ENCODE assay signal across 27 cellular contexts in genomic region chr2:189492451-189492850, GRCh38. TPM values are rescaled to one million over a fixed set of nuclear protein-coding genes. Genes with fewer than 3 reads are reported as not detected.
A peak's percentile ranks its signal among the peaks of the same experiment; 100 is the strongest.
DNase-seq lines count a peak whose midpoint lies in the region; ATAC-seq, FAIRE-seq and TF ChIP-seq lines count a peak whose summit lies in the region.
"Had no signal": no experiment of that assay in that cellular context is flagged by ENCODE, and none has a peak within 500 bp of the region (broad histone marks: within the 10 kb centered on the region; RNA-seq: fewer than 3 reads in every experiment).

No MANE protein-coding gene starts in this region.

- H3K9me3 ChIP-seq in K562 (replicated peaks; ENCODE audit: control insufficient read depth, insufficient read depth, low read depth, low read length) = no peaks in the 10 kb centered on the region
- H3K9me3 ChIP-seq: A549, BLaER1, mucosa of descending colon had no signal

- H2AFZ ChIP-seq in K562 (ENCODE audit: low read depth, low read length) = peak overlapping the region; percentile 38

- no peaks in the 10 kb centered on the region for H3K36me3 ChIP-seq in K562 (ENCODE audit: control insufficient read depth, insufficient read depth, low read length)
- H3K36me3 ChIP-seq: BLaER1, heart left ventricle had no signal

- H3K27me3 ChIP-seq in K562 (ENCODE audit: control insufficient read depth in 2 of 2, insufficient read depth in 2 of 2, low read length in 2 of 2) = no peaks in the 10 kb centered on the region
- H3K27me3 ChIP-seq in foreskin keratinocyte = no peaks in the 10 kb centered on the region
- H3K27me3 ChIP-seq: BLaER1, heart left ventricle had no signal

- no peak overlapping the region for H3K27ac ChIP-seq in K562 (ENCODE audit: extremely low read depth, low read depth, low read length)
- H3K27ac ChIP-seq in foreskin keratinocyte = no peak overlapping the region
- H3K27ac ChIP-seq: A549, BLaER1, heart left ventricle, RWPE1 had no signal

- H3K4me2 ChIP-seq in K562 (ENCODE audit: insufficient read depth, low read length) = no peak overlapping the region
- H3K4me2 ChIP-seq: A549, BLaER1 had no signal

- ATAC-seq in K562 (no peak; the same call in 2 of the 3 replicates), foreskin keratinocyte (peak; percentile 79), GM21526 (IDR thresholded peaks at IDR 0.05; ENCODE audit: low FRiP score, unreplicated experiment) (no peak)
- ATAC-seq: A549; heart left ventricle; mucosa of descending colon; natural killer cell treated with Interleukin-12 subunit alpha and Interleukin-12 subunit beta and Interleukin-15 and Interleukin-18, amount 100 ng/mL, for 72 hours had no signal

- TF ChIP-seq POLR2A in K562 (conservative IDR thresholded peaks at IDR 0.05) = no peak

- H4K20me1 ChIP-seq in K562 (replicated peaks; ENCODE audit: control insufficient read depth, insufficient read depth, low read length) = no peaks in the 10 kb centered on the region
- H4K20me1 ChIP-seq: BLaER1 had no signal

- CTCF ChIA-PET in K562 (lab: Yijun Ruan, JAX; ENCODE audit: low intra/inter-chr PET ratio) = no interaction called here

- no peak for TF ChIP-seq CTCF in AG10803 (conservative IDR thresholded peaks at IDR 0.05; ENCODE audit: low read length)
- TF ChIP-seq CTCF in K562 (IDR thresholded peaks at IDR 0.05 in 2 of 3, conservative IDR thresholded peaks at IDR 0.05 in 1 of 3; ENCODE audit: insufficient read depth in 2 of 3, low read depth in 1 of 3, low read length in 3 of 3) = no peak
- no peak for TF ChIP-seq CTCF in foreskin keratinocyte (conservative IDR thresholded peaks at IDR 0.05)

- H3K9ac ChIP-seq in K562 (ENCODE audit: insufficient read depth in 1 of 2, low read depth in 2 of 2, low read length in 2 of 2) = no peak overlapping the region
- H3K9ac ChIP-seq: BLaER1 had no signal

- no peak overlapping the region for H3K4me3 ChIP-seq in AG10803 (ENCODE audit: low read length)
- H3K4me3 ChIP-seq in K562 = no peak overlapping the region
- H3K4me3 ChIP-seq: A549, BLaER1, heart left ventricle, lung, mucosa of descending colon had no signal

- H3K9me1 ChIP-seq in K562 (ENCODE audit: control insufficient read depth, insufficient read depth, low read length) = no peaks in the 10 kb centered on the region

- WGBS in K562 (ENCODE audit: insufficient coverage, low coverage, missing lambda C conversion rate) = 51% methylated on average over 4 of the region's 4 CpGs

- TF ChIP-seq EP300 in K562 (IDR thresholded peaks at IDR 0.05; ENCODE audit: low read length) = no peak

- no peak for FAIRE-seq in K562 (lab: Jason Lieb, UNC)
- FAIRE-seq: A549 had no signal

- H3K4me1 ChIP-seq in K562 (replicated peaks in 1 of 2; ENCODE audit: control insufficient read depth in 2 of 2, insufficient read depth in 2 of 2, low read length in 2 of 2) (no peaks in the 10 kb centered on the region; a peak in 1 of 5 replicates), foreskin keratinocyte (no peaks in the 10 kb centered on the region)
- H3K4me1 ChIP-seq: A549, BLaER1, heart left ventricle had no signal

- no peak for TF ChIP-seq RAD21 in K562 (CRISPR knock-in tag; conservative IDR thresholded peaks at IDR 0.05 in 1 of 2, IDR thresholded peaks at IDR 0.05 in 1 of 2)

- peak; percentile 20 for DNase-seq in AG10803 (ENCODE audit: low read depth)
- peak; percentile 19 for DNase-seq in HT1080 (ENCODE audit: low read depth)
- no peak for DNase-seq in K562 (ENCODE audit: extremely low read depth in 1 of 4, low spot score in 3 of 4)
- DNase-seq in foreskin keratinocyte = peak; percentile 31 to 69
- DNase-seq in DMS153 treated with DMSO at 0.1 percent for 48 hours (lab: John Stamatoyannopoulos, UW; ENCODE audit: unreplicated experiment) = no peak
- DNase-seq in dedifferentiated amniotic fluid mesenchymal stem cell (ENCODE audit: extremely low spot score) = no peak
- DNase-seq in activated CD4-positive, alpha-beta T cell treated with anti-CD3 and anti-CD28 coated beads, Interleukin-2, amount 50 U/mL, for 1 hour = no peak
- DNase-seq: activated CD4-positive, alpha-beta T cell treated with anti-CD3 and anti-CD28 coated beads, Interleukin-2, amount 50 U/mL, for 48 hours; activated CD8-positive, alpha-beta memory T cell treated with anti-CD3 and anti-CD28 coated beads, Interleukin-2, amount 50 U/mL, for 4 hours; activated naive CD4-positive, alpha-beta T cell treated with anti-CD3 and anti-CD28 coated beads, Interleukin-2, amount 10 ng/mL, durations not matched to agents 7 days and 5 days; amniotic stem cell; DMS53; endodermal cell; heart left ventricle; KG1; mucosa of descending colon; NCI-H1417 treated with DMSO at 0.1 percent for 48 hours; NCI-H2081 treated with DMSO at 0.1 percent for 48 hours; NCI-H82; stimulated activated CD4-positive, alpha-beta T cell treated with anti-CD3 and anti-CD28 coated beads, Interleukin-2, amount 100 ng/mL, for 48 hours; T-helper 1 cell had no signal

- intact Hi-C loops in K562 (cut with micrococcal nuclease) = no loop called here

- H3K79me2 ChIP-seq in K562 (ENCODE audit: control insufficient read depth, insufficient read depth, low read length) = no peaks in the 10 kb centered on the region

- POLR2A ChIA-PET in K562 (lab: Yijun Ruan, JAX) = interaction anchor here (0.6 kb wide), 2 partner anchors 88 to 158 kb away, joined by 3 to 5 read pairs; partner anchors contain the start of gene SLC40A1

- no TSS peak for BruUV-seq in K562 (replicated peaks; lab: Mats Ljungman, UMichigan)

- in situ Hi-C loops in K562 (cut with MboI) = loop anchor here (25.0 kb wide), 1 partner anchor 570 kb away; the partner anchor contains the start of gene MSTN

TF ChIP-seq in K562, 482 proteins besides CTCF, POLR2A, EP300 and RAD21 (continues in another document):
- TF ChIP-seq LCOR (CRISPR knock-in tag; IDR thresholded peaks at IDR 0.05) = no peak
- TF ChIP-seq GTF2A2 (tag; IDR thresholded peaks at IDR 0.05) = no peak
- no peak for TF ChIP-seq PTTG1 (tag; IDR thresholded peaks at IDR 0.05; ENCODE audit: low read depth)
- TF ChIP-seq OTX1 (CRISPR knock-in tag; IDR thresholded peaks at IDR 0.05) = no peak
- no peak for TF ChIP-seq TAL1 (IDR thresholded peaks at IDR 0.05)
- TF ChIP-seq PYGO2 (tag; IDR thresholded peaks at IDR 0.05) = no peak
- TF ChIP-seq TAF15 (IDR thresholded peaks at IDR 0.05; ENCODE audit: low read depth, low read length) = no peak
- no peak for TF ChIP-seq ZFP36 (IDR thresholded peaks at IDR 0.05; ENCODE audit: low read depth, low read length, partially characterized antibody)
- no peak for TF ChIP-seq ZNF76 (CRISPR knock-in tag; IDR thresholded peaks at IDR 0.05; ENCODE audit: borderline replicate concordance)
- no peak for TF ChIP-seq C11orf30 (IDR thresholded peaks at IDR 0.05; ENCODE audit: low read depth)

RNA-seq across cellular contexts. Expression of gene WDR75, which starts 51.2 kb away (rescaled TPM):
- 75.1 and 99.1 TPM in 2 replicates for total RNA-seq in HT1080 (2014; rRNA removed; shearing (Covaris generic))
- polyA plus RNA-seq in HT1080 (2015; cell fraction: cytosol; rRNA removed) = 56.3 and 67.4 TPM in 2 replicates
- 192 and 205 TPM in 2 replicates for polyA plus RNA-seq in HT1080 (2015; cell fraction: nucleus; rRNA removed)
- 71.2 and 129 TPM in 2 replicates for total RNA-seq in K562 (2011; cell fraction: chromatin; rRNA removed; ENCODE audit: low replicate concordance)
- total RNA-seq in K562 (2011; cell fraction: nucleolus; rRNA removed) = 59.6 and 96.4 TPM in 2 replicates
- total RNA-seq in K562 (2011; cell fraction: nucleoplasm; rRNA removed) = 83.7 and 87.0 TPM in 2 replicates
- total RNA-seq in K562 (2014; rRNA removed) (50.9 and 59.6 TPM in 2 replicates), K562 (2014; rRNA removed; fragmentation: Illumina TruSeq; extraction: Trizol) (81.4 and 91.9 TPM in 2 replicates), K562 (2015; rRNA removed; fragmentation: Illumina TruSeq; extraction: Trizol) (71.7 and 76.4 TPM in 2 replicates), K562 (2021) (54.2 and 59.1 TPM in 2 replicates), foreskin keratinocyte (39.9 and 49.6 TPM in 2 replicates)
- polyA plus RNA-seq in K562 (2011; rRNA removed) (71.7 and 104 TPM in 2 replicates), K562 (2014; fragmentation: Illumina TruSeq; extraction: Trizol) (90.9 and 146 TPM in 2 replicates), K562 (2014; fragmentation: Nextera tagmentation; extraction: Ambion mirVana) (100 to 1,000 TPM in 1 of 2 experiments, 10 to 100 TPM in 1; 66.3 to 111 TPM), K562 (2014; rRNA removed) (60.4 and 68.9 TPM in 2 replicates), foreskin keratinocyte (17.0 and 25.6 TPM in 2 replicates)
- polyA plus RNA-seq in K562 (2011; cell fraction: cytosol; rRNA removed) = 21.9 and 26.6 TPM in 2 replicates
- polyA plus RNA-seq in K562 (2011; cell fraction: nucleus; rRNA removed) = 140 and 156 TPM in 2 replicates
- 25.7 and 120 TPM in 2 replicates for polyA plus RNA-seq in K562 (2012)
- polyA minus RNA-seq in K562 (2011; rRNA and poly(A)+ RNA removed) = 97.3 and 100 TPM in 2 replicates
- 19.5 and 28.0 TPM in 2 replicates for polyA minus RNA-seq in K562 (2011; cell fraction: cytosol; rRNA and poly(A)+ RNA removed)
- polyA minus RNA-seq in K562 (2011; cell fraction: nucleus; rRNA and poly(A)+ RNA removed) = 96.5 and 115 TPM in 2 replicates

Comparison
In these comparisons a context has a peak if more than half of its experiments do, and no peak if none do; other contexts are left out.
1. DNase-seq: peak in AG10803 (single experiment), HT1080 (single experiment) and foreskin keratinocyte (2 of 2); none in K562 (0 of 4), DMS153 treated with DMSO at 0.1 percent for 48 hours (single experiment), dedifferentiated amniotic fluid mesenchymal stem cell (single experiment) and activated CD4-positive, alpha-beta T cell treated with anti-CD3 and anti-CD28 coated beads, Interleukin-2, amount 50 U/mL, for 1 hour (single experiment).